In genomic region chr13:85586422-85586831, GRCh38 we compare ENCODE assay signal across 20 cellular contexts.
A peak's percentile ranks its signal among the peaks of the same experiment; 100 is the strongest.
DNase-seq lines count a peak whose midpoint lies in the region; ATAC-seq and TF ChIP-seq lines count a peak whose summit lies in the region.
"Had no signal": no experiment of that assay in that cellular context is flagged by ENCODE, and none has a peak within 500 bp of the region (broad histone marks: within the 10 kb centered on the region; RNA-seq: fewer than 3 reads in every experiment).

No MANE protein-coding gene starts in this region.

- H3K36me3 ChIP-seq in MG63 = no peaks in the 10 kb centered on the region
- H3K36me3 ChIP-seq in mucosa of descending colon (ENCODE audit: low read depth) = no peaks in the 10 kb centered on the region
- H3K36me3 ChIP-seq: BLaER1, HAP-1, heart left ventricle, prostate gland had no signal

- TF ChIP-seq CTCF in mucosa of descending colon (IDR thresholded peaks at IDR 0.05) = no peak

- no peaks in the 10 kb centered on the region for H3K4me1 ChIP-seq in mucosa of descending colon (ENCODE audit: low read depth)
- H3K4me1 ChIP-seq: BLaER1, HAP-1, heart left ventricle, prostate gland had no signal

- H3K27me3 ChIP-seq in MG63 = no peaks in the 10 kb centered on the region
- H3K27me3 ChIP-seq: BLaER1, heart left ventricle had no signal

- peak; percentile 68 for DNase-seq in EH (ENCODE audit: low read depth)
- peak; percentile 43 for DNase-seq in MG63
- DNase-seq in amniotic epithelial cell (ENCODE audit: low read depth) = peak; percentile 0
- DNase-seq in islet precursor cell = peak; percentile 95
- DNase-seq in mucosa of descending colon = no peak
- DNase-seq in hypothalamus (lab: John Stamatoyannopoulos, UW) = no peak
- DNase-seq in hippocampal formation (lab: John Stamatoyannopoulos, UW) = no peak
- no peak for DNase-seq in DMS114 treated with DMSO at 0.1 percent for 48 hours (lab: John Stamatoyannopoulos, UW; ENCODE audit: unreplicated experiment)
- DNase-seq: activated CD4-positive, CD25-positive, alpha-beta regulatory T cell treated with anti-CD3 and anti-CD28 coated beads, Interleukin-2, amount 50 U/mL, for 72 hours; activated CD8-positive, alpha-beta memory T cell treated with anti-CD3 and anti-CD28 coated beads, Interleukin-2, amount 50 U/mL, for 4 hours; caudate nucleus; heart left ventricle; KBM-7; left cardiac atrium; NCI-H1436 treated with DMSO at 0.1 percent for 48 hours; NCI-H524; stimulated activated CD4-positive, alpha-beta T cell treated with anti-CD3 and anti-CD28 coated beads, Interleukin-12 subunit alpha, Interleukin-12 subunit beta, amount 100 ng/mL, for 4 hours had no signal

- intact Hi-C loops in mucosa of descending colon (cut with DNase I, micrococcal nuclease) = no loop called here

- no peak for ATAC-seq in mucosa of descending colon
- ATAC-seq: heart left ventricle, left cardiac atrium had no signal

- H3K9me3 ChIP-seq in MG63 (peaks cover 8% of the 10 kb centered on the region), mucosa of descending colon (peaks cover 5% of the 10 kb centered on the region)
- H3K9me3 ChIP-seq: HAP-1, prostate gland had no signal

- no peak overlapping the region for H3K4me3 ChIP-seq in MG63
- H3K4me3 ChIP-seq in mucosa of descending colon = no peak overlapping the region
- H3K4me3 ChIP-seq: BLaER1, HAP-1, heart left ventricle, prostate gland had no signal

Comparison
In these comparisons a context has a peak if more than half of its experiments do, and no peak if none do; other contexts are left out.
1. DNase-seq: peak in EH (single experiment), MG63 (single experiment), amniotic epithelial cell (single experiment) and islet precursor cell (single experiment); none in mucosa of descending colon (0 of 3), hypothalamus (0 of 51), hippocampal formation (0 of 2) and DMS114 treated with DMSO at 0.1 percent for 48 hours (single experiment).